In genomic region chrX:129755779-129756650, GRCh38 we compare ENCODE assay signal across 11 cellular contexts. TPM values are rescaled to one million over a fixed set of nuclear protein-coding genes. Genes with fewer than 3 reads are reported as not detected.
DNase-seq lines count a peak whose midpoint lies in the region; ATAC-seq and TF ChIP-seq lines count a peak whose summit lies in the region.
"Had no signal": no experiment of that assay in that cellular context is flagged by ENCODE, and none has a peak within 500 bp of the region (broad histone marks: within the 10 kb centered on the region; RNA-seq: fewer than 3 reads in every experiment).

No MANE protein-coding gene starts in this region.

- H3K4me3 Mint-ChIP-seq in activated CD8-positive, alpha-beta memory T cell treated with anti-CD3 and anti-CD28 coated beads, Interleukin-2, amount 10 ng/mL, durations not matched to agents 7 days and 5 days: peak overlapping the region; percentile 60
- peak overlapping the region; percentile 49 for H3K4me3 Mint-ChIP-seq in activated naive CD4-positive, alpha-beta T cell treated with anti-CD3 and anti-CD28 coated beads for 36 hours
- peak overlapping the region; percentile 67 for H3K4me3 Mint-ChIP-seq in stimulated activated effector memory CD8-positive, alpha-beta T cell treated with anti-CD3 and anti-CD28 coated beads, Interleukin-12 subunit alpha, Interleukin-12 subunit beta, amount 100 ng/mL, for 72 hours

- no peaks in the 10 kb centered on the region for H3K27me3 Mint-ChIP-seq in activated CD8-positive, alpha-beta memory T cell treated with anti-CD3 and anti-CD28 coated beads, Interleukin-2, amount 10 ng/mL, durations not matched to agents 7 days and 5 days
- no peaks in the 10 kb centered on the region for H3K27me3 Mint-ChIP-seq in activated naive CD4-positive, alpha-beta T cell treated with anti-CD3 and anti-CD28 coated beads for 36 hours (ENCODE audit: low read depth)

- intact Hi-C loops in activated naive CD4-positive, alpha-beta T cell treated with anti-CD3 and anti-CD28 coated beads for 36 hours (cut with micrococcal nuclease): loop anchor here (1.0 to 5.0 kb wide), 4 partner anchors 67 to 150 kb away; partner anchors contain the start of genes UTP14A and ZDHHC9

- POLR2A ChIA-PET in HEK293T (lab: Yijun Ruan, JAX): no interaction called here

- no peaks in the 10 kb centered on the region for H3K9me3 Mint-ChIP-seq in activated CD8-positive, alpha-beta memory T cell treated with anti-CD3 and anti-CD28 coated beads, Interleukin-2, amount 10 ng/mL, durations not matched to agents 7 days and 5 days (ENCODE audit: low read depth)
- no peaks in the 10 kb centered on the region for H3K9me3 Mint-ChIP-seq in activated naive CD4-positive, alpha-beta T cell treated with anti-CD3 and anti-CD28 coated beads for 36 hours
- no peaks in the 10 kb centered on the region for H3K9me3 Mint-ChIP-seq in stimulated activated effector memory CD8-positive, alpha-beta T cell treated with anti-CD3 and anti-CD28 coated beads, Interleukin-12 subunit alpha, Interleukin-12 subunit beta, amount 100 ng/mL, for 72 hours

- H3K27ac Mint-ChIP-seq in activated CD8-positive, alpha-beta memory T cell treated with anti-CD3 and anti-CD28 coated beads, Interleukin-2, amount 10 ng/mL, durations not matched to agents 7 days and 5 days: peak overlapping the region; percentile 77
- H3K27ac Mint-ChIP-seq in activated naive CD4-positive, alpha-beta T cell treated with anti-CD3 and anti-CD28 coated beads for 36 hours: peak overlapping the region; percentile 61
- peak overlapping the region; percentile 93 for H3K27ac Mint-ChIP-seq in stimulated activated effector memory CD8-positive, alpha-beta T cell treated with anti-CD3 and anti-CD28 coated beads, Interleukin-12 subunit alpha, Interleukin-12 subunit beta, amount 100 ng/mL, for 72 hours

- H3K4me1 Mint-ChIP-seq in activated CD8-positive, alpha-beta memory T cell treated with anti-CD3 and anti-CD28 coated beads, Interleukin-2, amount 10 ng/mL, durations not matched to agents 7 days and 5 days: peaks cover 62% of the 10 kb centered on the region
- peaks cover 59% of the 10 kb centered on the region for H3K4me1 Mint-ChIP-seq in activated naive CD4-positive, alpha-beta T cell treated with anti-CD3 and anti-CD28 coated beads for 36 hours (ENCODE audit: low read depth)
- peaks cover 57% of the 10 kb centered on the region for H3K4me1 Mint-ChIP-seq in stimulated activated effector memory CD8-positive, alpha-beta T cell treated with anti-CD3 and anti-CD28 coated beads, Interleukin-12 subunit alpha, Interleukin-12 subunit beta, amount 100 ng/mL, for 72 hours

- CTCF ChIA-PET in activated CD8-positive, alpha-beta memory T cell treated with anti-CD3 and anti-CD28 coated beads, Interleukin-2, amount 10 ng/mL, durations not matched to agents 7 days and 5 days (lab: Charles Lee): interaction anchor here (0.7 to 2.9 kb wide), 17 partner anchors 9 to 305 kb away, joined by 3 to 17 read pairs (median 6); partner anchors contain the start of gene SASH3
- CTCF ChIA-PET in activated naive CD4-positive, alpha-beta T cell treated with anti-CD3 and anti-CD28 coated beads for 36 hours (lab: Charles Lee): interaction anchor here (0.9 to 2.1 kb wide), 14 partner anchors 15 to 123 kb away, joined by 3 to 13 read pairs (median 4); no protein-coding TSS in a partner anchor
- CTCF ChIA-PET in HEK293T (lab: Yijun Ruan, JAX): interaction anchor here (1.0 to 1.8 kb wide), 4 partner anchors 30 to 305 kb away, joined by 3 to 6 read pairs (median 4); no protein-coding TSS in a partner anchor

- DNase-seq in activated CD8-positive, alpha-beta memory T cell treated with anti-CD3 and anti-CD28 coated beads, Interleukin-2, amount 10 ng/mL, durations not matched to agents 7 days and 5 days: peak; percentile 58
- no peak for DNase-seq in activated CD8-positive, alpha-beta memory T cell treated with anti-CD3 and anti-CD28 coated beads for 24 hours
- peak; percentile 55 for DNase-seq in activated naive CD4-positive, alpha-beta T cell treated with anti-CD3 and anti-CD28 coated beads for 36 hours
- peak in 1 of 2 donors; percentile 55 for DNase-seq in stimulated activated effector memory CD8-positive, alpha-beta T cell treated with anti-CD3 and anti-CD28 coated beads, Interleukin-12 subunit alpha, Interleukin-12 subunit beta, amount 100 ng/mL, for 72 hours (ENCODE audit: low spot score in 2 of 2)
- DNase-seq in nucleus accumbens (lab: John Stamatoyannopoulos, UW): no peak
- DNase-seq in HEK293T (ENCODE audit: extremely low spot score): no peak
- DNase-seq: NCI-H524 treated with DMSO at 0.1 percent for 48 hours had no signal

- H3K36me3 Mint-ChIP-seq in activated CD8-positive, alpha-beta memory T cell treated with anti-CD3 and anti-CD28 coated beads, Interleukin-2, amount 10 ng/mL, durations not matched to agents 7 days and 5 days: no peaks in the 10 kb centered on the region
- H3K36me3 Mint-ChIP-seq in activated naive CD4-positive, alpha-beta T cell treated with anti-CD3 and anti-CD28 coated beads for 36 hours (ENCODE audit: low read depth): no peaks in the 10 kb centered on the region
- peaks cover 6% of the 10 kb centered on the region for H3K36me3 Mint-ChIP-seq in stimulated activated effector memory CD8-positive, alpha-beta T cell treated with anti-CD3 and anti-CD28 coated beads, Interleukin-12 subunit alpha, Interleukin-12 subunit beta, amount 100 ng/mL, for 72 hours

- ATAC-seq in activated CD8-positive, alpha-beta memory T cell treated with anti-CD3 and anti-CD28 coated beads, Interleukin-2, amount 10 ng/mL, durations not matched to agents 7 days and 5 days: peak; percentile 41
- ATAC-seq in HG03342 (IDR thresholded peaks at IDR 0.05; ENCODE audit: unreplicated experiment) (peak; percentile 35), HG03025 (IDR thresholded peaks at IDR 0.05; ENCODE audit: low FRiP score, unreplicated experiment) (no peak)
- peak; percentile 57 for ATAC-seq in stimulated activated effector memory CD8-positive, alpha-beta T cell treated with anti-CD3 and anti-CD28 coated beads, Interleukin-12 subunit alpha, Interleukin-12 subunit beta, amount 100 ng/mL, for 72 hours
- ATAC-seq: psoas muscle had no signal

TF ChIP-seq in HEK293T, 16 proteins besides CTCF, POLR2A, EP300 and RAD21:
- TF ChIP-seq ZNF384 (IDR thresholded peaks at IDR 0.05) (no peak), SP1 (IDR thresholded peaks at IDR 0.05) (no peak)

RNA-seq across cellular contexts. Expression of gene XPNPEP2, which starts 17.2 kb away (rescaled TPM):
- 1 to 10 TPM; 1.0 to 1.2 TPM for total RNA-seq in activated CD8-positive, alpha-beta memory T cell treated with anti-CD3 and anti-CD28 coated beads, Interleukin-2, amount 10 ng/mL, durations not matched to agents 7 days and 5 days
- total RNA-seq in activated naive CD4-positive, alpha-beta T cell treated with anti-CD3 and anti-CD28 coated beads for 36 hours: under 1 TPM; 0.21 to 0.27 TPM
- total RNA-seq: dermis microvascular lymphatic vessel endothelial cell had no signal

RNA-seq across cellular contexts. Expression of gene SASH3, which starts 23.7 kb away (rescaled TPM):
- total RNA-seq in activated CD8-positive, alpha-beta memory T cell treated with anti-CD3 and anti-CD28 coated beads, Interleukin-2, amount 10 ng/mL, durations not matched to agents 7 days and 5 days: 100 to 1,000 TPM; 231 to 248 TPM
- total RNA-seq in activated naive CD4-positive, alpha-beta T cell treated with anti-CD3 and anti-CD28 coated beads for 36 hours: 10 to 100 TPM; 90.3 to 98.7 TPM
- total RNA-seq: dermis microvascular lymphatic vessel endothelial cell had no signal

Comparison
In these comparisons a context has a peak if more than half of its experiments do, and no peak if none do; other contexts are left out.
1. DNase-seq: peak in activated CD8-positive, alpha-beta memory T cell treated with anti-CD3 and anti-CD28 coated beads, Interleukin-2, amount 10 ng/mL, durations not matched to agents 7 days and 5 days (single experiment) and activated naive CD4-positive, alpha-beta T cell treated with anti-CD3 and anti-CD28 coated beads for 36 hours (single experiment); none in activated CD8-positive, alpha-beta memory T cell treated with anti-CD3 and anti-CD28 coated beads for 24 hours (single experiment), nucleus accumbens (0 of 56) and HEK293T (single experiment).
2. Peak in every context shown above with its lines, with median percentiles within 50 percentile points of each other: H3K27ac Mint-ChIP-seq and H3K4me3 Mint-ChIP-seq.